7 cellular contexts compared by ENCODE assay signal in the genomic region with DNA sequence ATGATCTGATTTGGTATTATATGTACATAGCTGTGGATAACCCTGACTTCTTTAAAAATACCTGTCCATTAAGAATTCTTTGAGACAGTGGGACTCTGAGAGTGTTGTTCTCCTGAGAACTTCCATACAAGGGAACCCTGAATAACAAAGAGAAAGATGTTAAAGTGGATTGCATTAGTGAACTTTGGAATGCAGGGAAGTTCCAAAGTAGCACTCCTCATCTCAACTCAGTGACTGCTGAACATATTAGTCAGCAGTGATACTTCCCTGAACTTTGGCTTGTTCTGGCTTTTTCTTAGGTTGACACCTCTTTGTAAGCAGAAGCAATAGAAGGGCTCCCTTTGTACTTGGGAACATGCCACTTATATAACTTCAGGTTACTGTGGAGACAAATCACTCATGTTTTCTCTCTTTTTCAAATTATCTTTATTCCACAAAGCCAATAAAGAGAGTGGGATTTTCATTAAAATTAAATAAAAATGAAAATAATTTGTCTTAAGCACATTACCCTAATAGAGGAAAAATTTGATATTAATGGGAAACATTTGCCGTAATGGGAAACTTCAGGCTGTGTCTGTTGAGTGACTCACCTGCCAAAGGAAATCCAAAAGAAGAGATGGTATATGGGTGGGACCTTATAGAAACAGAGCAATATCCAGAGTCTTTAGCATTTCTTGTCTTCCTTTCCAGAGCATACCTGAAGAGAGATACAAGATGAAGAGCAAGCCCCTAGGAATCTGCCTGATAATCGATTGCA. TPM values are rescaled to one million over a fixed set of nuclear protein-coding genes. Genes with fewer than 3 reads are reported as not detected.
DNase-seq lines count a peak whose midpoint lies in the region; ATAC-seq, FAIRE-seq and TF ChIP-seq lines count a peak whose summit lies in the region.

No MANE protein-coding gene starts in this region.

- H3K9me3 ChIP-seq in keratinocyte (ENCODE audit: control insufficient read depth, low read depth, low read length) (no peaks in the 10 kb centered on the region), H9 (ENCODE audit: control insufficient read depth, low read depth, low read length) (no peaks in the 10 kb centered on the region)

- H3T11ph ChIP-seq in H9 (ENCODE audit: low read length): no peak overlapping the region

- H3K9me3 Mint-ChIP-seq in stimulated activated effector memory CD8-positive, alpha-beta T cell treated with anti-CD3 and anti-CD28 coated beads, Interleukin-12 subunit alpha, Interleukin-12 subunit beta, amount 100 ng/mL, for 72 hours: no peaks in the 10 kb centered on the region
- no peaks in the 10 kb centered on the region for H3K9me3 Mint-ChIP-seq in H9

- peak overlapping the region; percentile 75 for H3K9ac ChIP-seq in keratinocyte (ENCODE audit: control insufficient read depth, extremely low read depth, insufficient read depth, low read length)
- H3K9ac ChIP-seq in H9 (ENCODE audit: extremely low read depth, insufficient read length, low read length): no peak overlapping the region

- no CpG with 5 or more reads among the region's 2 CpGs for WGBS in H9 (ENCODE audit: extremely low coverage, insufficient read length, low lambda C conversion rate)

- in situ Hi-C loops in astrocyte of the cerebellum (cut with HindIII; ENCODE audit: low sequenced_read_pairs): no loop called here

- no peak overlapping the region for H3K18ac ChIP-seq in H9 (ENCODE audit: insufficient read length, low read depth, low read length)

- H2BK5ac ChIP-seq in H9 (ENCODE audit: insufficient read length, low read length): no peak overlapping the region

- H3K4me1 Mint-ChIP-seq in stimulated activated effector memory CD8-positive, alpha-beta T cell treated with anti-CD3 and anti-CD28 coated beads, Interleukin-12 subunit alpha, Interleukin-12 subunit beta, amount 100 ng/mL, for 72 hours: peaks cover 57% of the 10 kb centered on the region
- peaks cover 5 to 17% of the 10 kb centered on the region in 2 experiments for H3K4me1 Mint-ChIP-seq in H9

- no peaks in the 10 kb centered on the region for H3K27me3 Mint-ChIP-seq in H9 (ENCODE audit: low read depth)

- no peaks in the 10 kb centered on the region for H4K20me1 ChIP-seq in keratinocyte (ENCODE audit: control insufficient read depth, extremely low read depth, insufficient read depth, low read length)
- no peaks in the 10 kb centered on the region for H4K20me1 ChIP-seq in H9 (ENCODE audit: control insufficient read depth, insufficient read depth, insufficient read length)

- no peak for ATAC-seq in stimulated activated effector memory CD8-positive, alpha-beta T cell treated with anti-CD3 and anti-CD28 coated beads, Interleukin-12 subunit alpha, Interleukin-12 subunit beta, amount 100 ng/mL, for 72 hours
- ATAC-seq in GM19463 (IDR thresholded peaks at IDR 0.05; ENCODE audit: unreplicated experiment): no peak

- no peak overlapping the region for H2BK20ac ChIP-seq in H9 (ENCODE audit: low read depth, low read length, poor library complexity, severe bottlenecking)

- H3K14ac ChIP-seq in H9 (ENCODE audit: insufficient read depth, low read length): no peak overlapping the region

- TF ChIP-seq CTCF in astrocyte of the cerebellum (IDR thresholded peaks at IDR 0.05; ENCODE audit: low read depth, low read length, missing control alignments) (no peak), keratinocyte (optimal IDR thresholded peaks at IDR 0.05 in 1 of 3, IDR thresholded peaks at IDR 0.05 in 1 of 3, conservative IDR thresholded peaks at IDR 0.05 in 1 of 3; ENCODE audit: extremely low read depth in 1 of 3, insufficient read depth in 2 of 3, low read length in 3 of 3) (no peak), H9 (conservative IDR thresholded peaks at IDR 0.05) (no peak)

- H3K23ac ChIP-seq in H9 (ENCODE audit: insufficient read length, low read depth, low read length): no peak overlapping the region

- H3K4me1 ChIP-seq in keratinocyte (ENCODE audit: control insufficient read depth, extremely low read depth, insufficient read depth, low read length) (peaks cover 47% of the 10 kb centered on the region), H9 (ENCODE audit: insufficient read depth, low read length) (peaks cover 3% of the 10 kb centered on the region; the same call in 1 of the 2 replicates)

- H2BK15ac ChIP-seq in H9 (ENCODE audit: low read depth, low read length): no peak overlapping the region

- H3K9me1 ChIP-seq in keratinocyte (ENCODE audit: control insufficient read depth, extremely low read depth, insufficient read depth, low read length): no peaks in the 10 kb centered on the region

- dilution Hi-C loops in keratinocyte (cut with MboI; ENCODE audit: extremely low pct_ligation_motif_present, low sequenced_read_pairs): no loop called here

- no peak overlapping the region for H2BK12ac ChIP-seq in H9 (ENCODE audit: insufficient read length, low read depth, low read length)

- H3K79me2 ChIP-seq in keratinocyte (ENCODE audit: control insufficient read depth, insufficient read depth, low read length): peaks cover 12% of the 10 kb centered on the region
- no peaks in the 10 kb centered on the region for H3K79me2 ChIP-seq in H9 (ENCODE audit: insufficient read depth, low read length)

- H3K27ac ChIP-seq in keratinocyte (ENCODE audit: control insufficient read depth, insufficient read depth, low read length) (peak overlapping the region; percentile 96), H9 (ENCODE audit: insufficient read length, low read depth, low read length) (no peak overlapping the region)

- H2BK120ac ChIP-seq in H9 (ENCODE audit: low read depth, low read length, poor library complexity, severe bottlenecking): no peak overlapping the region

- H2AK5ac ChIP-seq in H9 (ENCODE audit: insufficient read length, low read length): no peak overlapping the region

- H3K79me1 ChIP-seq in H9 (ENCODE audit: insufficient read depth, low read depth, low read length, poor library complexity, severe bottlenecking): no peaks in the 10 kb centered on the region

- peaks cover 100% of the 10 kb centered on the region for H3K36me3 Mint-ChIP-seq in stimulated activated effector memory CD8-positive, alpha-beta T cell treated with anti-CD3 and anti-CD28 coated beads, Interleukin-12 subunit alpha, Interleukin-12 subunit beta, amount 100 ng/mL, for 72 hours
- peaks cover 0 to 6% (median 3%) of the 10 kb centered on the region in 3 experiments; a peak in 2 of 7 replicates for H3K36me3 Mint-ChIP-seq in H9 (ENCODE audit: insufficient read depth in 1 of 3, low read depth in 3 of 3)

- no peak overlapping the region for H3K4ac ChIP-seq in H9 (ENCODE audit: low read depth, low read length)

- peak overlapping the region; percentile 27 for H3K4me3 Mint-ChIP-seq in stimulated activated effector memory CD8-positive, alpha-beta T cell treated with anti-CD3 and anti-CD28 coated beads, Interleukin-12 subunit alpha, Interleukin-12 subunit beta, amount 100 ng/mL, for 72 hours
- no peak overlapping the region for H3K4me3 Mint-ChIP-seq in H9

- peak; percentile 47 for DNase-seq in HuH-7 (ENCODE audit: low spot score)
- DNase-seq in astrocyte of the cerebellum (ENCODE audit: low read depth): peak; percentile 69
- DNase-seq in keratinocyte (ENCODE audit: low read depth, low spot score): no peak
- no peak for DNase-seq in stimulated activated effector memory CD8-positive, alpha-beta T cell treated with anti-CD3 and anti-CD28 coated beads, Interleukin-12 subunit alpha, Interleukin-12 subunit beta, amount 100 ng/mL, for 72 hours (ENCODE audit: low spot score in 2 of 2)
- no peak for DNase-seq in NCI-H774 (lab: John Stamatoyannopoulos, UW)
- DNase-seq in H9: no peak

- no peak overlapping the region for H4K8ac ChIP-seq in H9 (replicated peaks; ENCODE audit: insufficient read length, low read depth, low read length)

- no peaks in the 10 kb centered on the region for H3K27me3 ChIP-seq in keratinocyte (ENCODE audit: control insufficient read depth, extremely low read depth, insufficient read depth, low read length)
- no peaks in the 10 kb centered on the region for H3K27me3 ChIP-seq in H9 (ENCODE audit: insufficient read depth, low read length)

- H4K91ac ChIP-seq in H9 (ENCODE audit: insufficient read length, low read depth, low read length): no peak overlapping the region

- peaks cover 11 to 16% of the 10 kb centered on the region in 2 experiments for H3K36me3 ChIP-seq in keratinocyte (ENCODE audit: control insufficient read depth in 2 of 2, extremely low read depth in 1 of 2, insufficient read depth in 2 of 2, low read length in 2 of 2)

- H3K4me2 ChIP-seq in keratinocyte (ENCODE audit: control insufficient read depth, extremely low read depth, insufficient read depth, low read depth, low read length) (peak overlapping the region; percentile 68), H9 (ENCODE audit: insufficient read depth, insufficient read length, low read length) (no peak overlapping the region)

- H3K27ac Mint-ChIP-seq in stimulated activated effector memory CD8-positive, alpha-beta T cell treated with anti-CD3 and anti-CD28 coated beads, Interleukin-12 subunit alpha, Interleukin-12 subunit beta, amount 100 ng/mL, for 72 hours: peak overlapping the region; percentile 92
- H3K27ac Mint-ChIP-seq in H9: no peak overlapping the region; a peak in 1 of 7 replicates

- no peak overlapping the region for H4K5ac ChIP-seq in H9 (ENCODE audit: insufficient read length, low read depth, low read length)

- no peaks in the 10 kb centered on the region for H3K23me2 ChIP-seq in H9 (ENCODE audit: insufficient read length, low read depth, low read length, poor library complexity, severe bottlenecking)

- H3K4me3 ChIP-seq in astrocyte of the cerebellum (ENCODE audit: low read depth, low read length) (no peak overlapping the region), keratinocyte (ENCODE audit: control insufficient read depth in 2 of 3, extremely low read depth in 1 of 3, insufficient read depth in 2 of 3, low read depth in 1 of 3, low read length in 3 of 3) (peak overlapping the region; percentile 4 to 43 (median 20))

- H2AFZ ChIP-seq in keratinocyte (ENCODE audit: control insufficient read depth, low read length): no peak overlapping the region
- no peak overlapping the region for H2AFZ ChIP-seq in H9 (ENCODE audit: low read length)

- FAIRE-seq in keratinocyte (lab: Jason Lieb, UNC): peak; percentile 88

- no peak overlapping the region for H3K56ac ChIP-seq in H9 (ENCODE audit: insufficient read length, low read depth, low read length)

RNA-seq across cellular contexts. Expression of gene CFLAR, which starts 33.3 kb away (rescaled TPM):
- polyA plus RNA-seq in keratinocyte: 34.2 to 49.0 TPM (median 37.3 TPM) in 3 replicates
- polyA plus RNA-seq in keratinocyte (2011; ENCODE audit: low read depth): 99.9 TPM
- polyA plus RNA-seq in keratinocyte (2011; cell fraction: cytosol; rRNA removed): 30.0 and 42.3 TPM in 2 replicates
- 135 and 160 TPM in 2 replicates for polyA plus RNA-seq in keratinocyte (2011; cell fraction: nucleus; rRNA removed)
- polyA plus RNA-seq in keratinocyte (2012; ENCODE audit: low replicate concordance): 34.7 and 74.4 TPM in 2 replicates
- 39.4 to 118 TPM (median 114 TPM) in 3 replicates for polyA minus RNA-seq in keratinocyte
- 22.4 TPM for polyA minus RNA-seq in keratinocyte (2011; cell fraction: cytosol; rRNA and poly(A)+ RNA removed)
- polyA minus RNA-seq in keratinocyte (2011; cell fraction: nucleus; rRNA and poly(A)+ RNA removed): 95.2 and 170 TPM in 2 replicates
- 5.7 and 7.6 TPM in 2 replicates for total RNA-seq in H9 (2021)

RNA-seq across cellular contexts. Expression of gene CASP10, which starts 33.7 kb away (rescaled TPM):
- polyA plus RNA-seq in keratinocyte: 5.0 to 7.1 TPM (median 6.6 TPM) in 3 replicates
- 2.4 TPM for polyA plus RNA-seq in keratinocyte (2011; ENCODE audit: low read depth)
- polyA plus RNA-seq in keratinocyte (2011; cell fraction: cytosol; rRNA removed): 3.2 and 5.9 TPM in 2 replicates
- polyA plus RNA-seq in keratinocyte (2011; cell fraction: nucleus; rRNA removed): 9.4 and 10.9 TPM in 2 replicates
- polyA plus RNA-seq in keratinocyte (2012; ENCODE audit: low replicate concordance): 2.5 and 3.0 TPM in 2 replicates
- 3.6 to 13.8 TPM (median 13.0 TPM) in 3 replicates for polyA minus RNA-seq in keratinocyte
- polyA minus RNA-seq in keratinocyte (2011; cell fraction: cytosol; rRNA and poly(A)+ RNA removed): 5.6 TPM
- 6.8 and 12.0 TPM in 2 replicates for polyA minus RNA-seq in keratinocyte (2011; cell fraction: nucleus; rRNA and poly(A)+ RNA removed)
- total RNA-seq in H9 (2021): 2.7 and 3.3 TPM in 2 replicates

Comparison
In these comparisons a context has a peak if more than half of its experiments do, and no peak if none do; other contexts are left out.
1. DNase-seq: peak in HuH-7 (single experiment) and astrocyte of the cerebellum (single experiment); none in keratinocyte (single experiment), stimulated activated effector memory CD8-positive, alpha-beta T cell treated with anti-CD3 and anti-CD28 coated beads, Interleukin-12 subunit alpha, Interleukin-12 subunit beta, amount 100 ng/mL, for 72 hours (0 of 2), NCI-H774 (single experiment) and H9 (single experiment).